8 cellular contexts compared by ENCODE assay signal in the genomic region with DNA sequence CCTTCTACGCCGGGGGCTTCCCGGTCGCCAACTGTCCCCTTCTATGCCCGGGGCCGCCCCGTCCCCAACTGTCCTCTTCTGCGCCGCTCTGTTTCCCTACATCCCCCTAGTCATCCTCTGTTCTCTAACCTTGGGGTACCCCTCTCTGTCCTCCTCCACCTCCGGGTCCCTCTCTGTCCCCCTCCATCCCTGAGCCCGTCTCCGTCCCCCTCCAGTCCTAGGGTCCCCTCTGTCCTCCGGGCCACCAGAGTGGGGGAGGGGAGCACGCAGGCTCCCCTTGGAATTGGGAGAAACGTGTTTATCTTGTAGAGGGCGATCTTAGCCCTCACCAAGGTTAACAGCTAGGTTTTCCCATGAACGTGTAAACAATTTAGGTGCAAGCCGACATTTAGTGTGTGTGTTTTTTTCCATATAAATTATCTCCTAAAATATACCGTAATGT. TPM values are rescaled to one million over a fixed set of nuclear protein-coding genes. Genes with fewer than 3 reads are reported as not detected.
DNase-seq lines count a peak whose midpoint lies in the region; ATAC-seq and TF ChIP-seq lines count a peak whose summit lies in the region.

No MANE protein-coding gene starts in this region.

- H3K4me3 ChIP-seq in ACC112 (ENCODE audit: low read depth, low read length) (peak overlapping the region; percentile 82), iPS DF 6.9 (ENCODE audit: low read length) (peak overlapping the region; percentile 71; the same call in 1 of the 2 replicates), gastrocnemius medialis (peak overlapping the region; percentile 69 to 78 (median 77))

- H3K79me2 ChIP-seq in ACC112 (ENCODE audit: control insufficient read depth, insufficient read depth, low read length, unreplicated experiment): peaks cover 46% of the 10 kb centered on the region

- no peak for TF ChIP-seq POLR2A in gastrocnemius medialis (IDR thresholded peaks at IDR 0.05)

- no peak overlapping the region for H2AFZ ChIP-seq in ACC112 (ENCODE audit: low read length, unreplicated experiment)

- intact Hi-C loops in gastrocnemius medialis (cut with DNase I; ENCODE audit: low total_unique reads): loop anchor here (1.0 to 10.0 kb wide), 3 partner anchors 17 to 459 kb away; no protein-coding TSS in a partner anchor

- DNase-seq in NCI-H82 (lab: John Stamatoyannopoulos, UW) (peak; percentile 55), amniotic epithelial cell (ENCODE audit: low read depth) (peak; percentile 47), iPS DF 6.9 (ENCODE audit: low read depth, low spot score) (no peak), gastrocnemius medialis (no peak), DMS153 treated with DMSO at 0.1 percent for 48 hours (lab: John Stamatoyannopoulos, UW; ENCODE audit: unreplicated experiment) (no peak)

- H3K9me3 ChIP-seq in iPS DF 6.9 (ENCODE audit: control insufficient read depth, insufficient read depth, low read length) (no peaks in the 10 kb centered on the region), gastrocnemius medialis (no peaks in the 10 kb centered on the region)

- WGBS in iPS DF 6.9 (ENCODE audit: insufficient coverage, insufficient read length): no CpG with 5 or more reads among the region's 19 CpGs

- peak; percentile 7 for ATAC-seq in GM19043 (IDR thresholded peaks at IDR 0.05; ENCODE audit: low read depth, unreplicated experiment)
- peak in 1 of 2 donors; percentile 0 for ATAC-seq in gastrocnemius medialis
- ATAC-seq in HG03280 (IDR thresholded peaks at IDR 0.05; ENCODE audit: unreplicated experiment): no peak

- in situ Hi-C loops in gastrocnemius medialis (cut with MboI; ENCODE audit: low sequenced_read_pairs in 4 of 4): loop anchor here in 2 of 4 donors (25.0 kb wide), 2 partner anchors 324 to 976 kb away; no protein-coding TSS in a partner anchor

- H3K27ac ChIP-seq in ACC112 (ENCODE audit: low read depth, low read length) (peak overlapping the region; percentile 97), iPS DF 6.9 (ENCODE audit: low read length) (no peak overlapping the region), gastrocnemius medialis (peak overlapping the region; percentile 97 to 100 (median 100))

- no peak for TF ChIP-seq CTCF in gastrocnemius medialis (IDR thresholded peaks at IDR 0.05 in 4 of 5, conservative IDR thresholded peaks at IDR 0.05 in 1 of 5)

- no peaks in the 10 kb centered on the region for H3K27me3 ChIP-seq in ACC112 (ENCODE audit: insufficient read depth, low read length)
- H3K27me3 ChIP-seq in iPS DF 6.9 (ENCODE audit: control insufficient read depth, insufficient read depth, low read length): no peaks in the 10 kb centered on the region
- H3K27me3 ChIP-seq in gastrocnemius medialis: no peaks in the 10 kb centered on the region

- H3K4me1 ChIP-seq in ACC112 (ENCODE audit: control insufficient read depth, insufficient read depth, low read length, unreplicated experiment): peaks cover 16% of the 10 kb centered on the region
- H3K4me1 ChIP-seq in iPS DF 6.9 (ENCODE audit: control insufficient read depth, insufficient read depth, low read length): peaks cover 6% of the 10 kb centered on the region; the same call in 1 of the 2 replicates
- H3K4me1 ChIP-seq in gastrocnemius medialis: peaks cover 6 to 13% of the 10 kb centered on the region in 2 donors

- peaks cover 33% of the 10 kb centered on the region for H3K36me3 ChIP-seq in ACC112 (ENCODE audit: insufficient read depth, low read length)
- H3K36me3 ChIP-seq in iPS DF 6.9 (ENCODE audit: control insufficient read depth, insufficient read depth, low read length): peaks cover 8% of the 10 kb centered on the region; the same call in 1 of the 2 replicates
- H3K36me3 ChIP-seq in gastrocnemius medialis: peaks cover 0 to 14% of the 10 kb centered on the region in 2 donors

RNA-seq across cellular contexts. Expression of a gene that starts 0.9 kb away (rescaled TPM):
- 10 to 100 TPM; 23.3 to 84.7 (median 49.8) TPM for total RNA-seq in gastrocnemius medialis

Comparison
In these comparisons a context has a peak if more than half of its experiments do, and no peak if none do; other contexts are left out.
1. DNase-seq: peak in NCI-H82 (single experiment) and amniotic epithelial cell (single experiment); none in iPS DF 6.9 (single experiment), gastrocnemius medialis (0 of 2) and DMS153 treated with DMSO at 0.1 percent for 48 hours (single experiment).
2. Peak in every context shown above with its lines, with median percentiles within 50 percentile points of each other: H3K4me3 ChIP-seq.